Comparison of ENCODE assay signal across 1 cellular context in the genomic region with DNA sequence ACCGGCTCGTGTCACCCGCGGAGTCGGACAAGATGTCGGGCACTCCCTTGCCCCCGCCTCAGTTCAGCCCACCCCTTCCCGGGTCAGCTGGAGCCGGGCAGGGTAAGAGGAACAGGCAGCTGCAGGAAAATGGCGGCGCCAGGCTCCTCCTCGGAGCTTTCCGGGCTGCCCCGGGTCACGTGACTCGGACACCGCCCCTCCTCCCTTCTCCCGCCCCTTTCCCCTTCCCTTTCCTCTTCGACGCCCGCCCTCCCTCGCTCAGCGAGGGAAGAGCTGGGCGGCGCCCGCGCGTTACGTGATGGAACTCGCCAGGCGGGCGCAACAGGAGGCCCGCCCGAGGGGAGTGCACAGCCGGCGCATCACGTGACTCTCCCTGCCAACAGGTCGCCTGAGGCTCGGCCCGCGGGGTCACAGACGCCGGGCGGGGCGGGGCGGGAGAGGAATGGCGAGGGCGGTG.
TF ChIP-seq lines count a peak whose summit lies in the region.

A gene with protein sequence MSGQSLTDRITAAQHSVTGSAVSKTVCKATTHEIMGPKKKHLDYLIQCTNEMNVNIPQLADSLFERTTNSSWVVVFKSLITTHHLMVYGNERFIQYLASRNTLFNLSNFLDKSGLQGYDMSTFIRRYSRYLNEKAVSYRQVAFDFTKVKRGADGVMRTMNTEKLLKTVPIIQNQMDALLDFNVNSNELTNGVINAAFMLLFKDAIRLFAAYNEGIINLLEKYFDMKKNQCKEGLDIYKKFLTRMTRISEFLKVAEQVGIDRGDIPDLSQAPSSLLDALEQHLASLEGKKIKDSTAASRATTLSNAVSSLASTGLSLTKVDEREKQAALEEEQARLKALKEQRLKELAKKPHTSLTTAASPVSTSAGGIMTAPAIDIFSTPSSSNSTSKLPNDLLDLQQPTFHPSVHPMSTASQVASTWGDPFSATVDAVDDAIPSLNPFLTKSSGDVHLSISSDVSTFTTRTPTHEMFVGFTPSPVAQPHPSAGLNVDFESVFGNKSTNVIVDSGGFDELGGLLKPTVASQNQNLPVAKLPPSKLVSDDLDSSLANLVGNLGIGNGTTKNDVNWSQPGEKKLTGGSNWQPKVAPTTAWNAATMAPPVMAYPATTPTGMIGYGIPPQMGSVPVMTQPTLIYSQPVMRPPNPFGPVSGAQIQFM (minus strand): TSS at position 134 of the 457 bp plus-strand sequence. CDS start 304 bp downstream, outside the sequence.

TF ChIP-seq in WTC11, 78 proteins besides CTCF, POLR2A, EP300 and RAD21 (continued from another document and continues in another):
- TF ChIP-seq, protein P1, sequence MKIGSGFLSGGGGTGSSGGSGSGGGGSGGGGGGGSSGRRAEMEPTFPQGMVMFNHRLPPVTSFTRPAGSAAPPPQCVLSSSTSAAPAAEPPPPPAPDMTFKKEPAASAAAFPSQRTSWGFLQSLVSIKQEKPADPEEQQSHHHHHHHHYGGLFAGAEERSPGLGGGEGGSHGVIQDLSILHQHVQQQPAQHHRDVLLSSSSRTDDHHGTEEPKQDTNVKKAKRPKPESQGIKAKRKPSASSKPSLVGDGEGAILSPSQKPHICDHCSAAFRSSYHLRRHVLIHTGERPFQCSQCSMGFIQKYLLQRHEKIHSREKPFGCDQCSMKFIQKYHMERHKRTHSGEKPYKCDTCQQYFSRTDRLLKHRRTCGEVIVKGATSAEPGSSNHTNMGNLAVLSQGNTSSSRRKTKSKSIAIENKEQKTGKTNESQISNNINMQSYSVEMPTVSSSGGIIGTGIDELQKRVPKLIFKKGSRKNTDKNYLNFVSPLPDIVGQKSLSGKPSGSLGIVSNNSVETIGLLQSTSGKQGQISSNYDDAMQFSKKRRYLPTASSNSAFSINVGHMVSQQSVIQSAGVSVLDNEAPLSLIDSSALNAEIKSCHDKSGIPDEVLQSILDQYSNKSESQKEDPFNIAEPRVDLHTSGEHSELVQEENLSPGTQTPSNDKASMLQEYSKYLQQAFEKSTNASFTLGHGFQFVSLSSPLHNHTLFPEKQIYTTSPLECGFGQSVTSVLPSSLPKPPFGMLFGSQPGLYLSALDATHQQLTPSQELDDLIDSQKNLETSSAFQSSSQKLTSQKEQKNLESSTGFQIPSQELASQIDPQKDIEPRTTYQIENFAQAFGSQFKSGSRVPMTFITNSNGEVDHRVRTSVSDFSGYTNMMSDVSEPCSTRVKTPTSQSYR (CRISPR knock-in tag; IDR thresholded peaks at IDR 0.05) = peak; percentile 79; the same call in 1 of the 2 replicates
- TF ChIP-seq ZBTB43 (CRISPR knock-in tag; IDR thresholded peaks at IDR 0.05) (no peak), E2F1 (CRISPR knock-in tag; IDR thresholded peaks at IDR 0.05) (no peak), AFF4 (CRISPR knock-in tag; IDR thresholded peaks at IDR 0.05; ENCODE audit: borderline replicate concordance) (peak; percentile 74; the same call in 1 of the 2 replicates), RELA (CRISPR knock-in tag; IDR thresholded peaks at IDR 0.05; ENCODE audit: borderline replicate concordance) (no peak), NR1H2 (CRISPR knock-in tag; IDR thresholded peaks at IDR 0.05) (no peak), GRHL2 (CRISPR knock-in tag; IDR thresholded peaks at IDR 0.05; ENCODE audit: insufficient replicate concordance, severe bottlenecking) (no peak), JAZF1 (CRISPR knock-in tag; IDR thresholded peaks at IDR 0.05) (no peak), IRF1 (CRISPR knock-in tag; IDR thresholded peaks at IDR 0.05) (no peak), ESRRA (CRISPR knock-in tag; IDR thresholded peaks at IDR 0.05; ENCODE audit: borderline replicate concordance) (no peak), ZNF671 (CRISPR knock-in tag; IDR thresholded peaks at IDR 0.05) (no peak), ZNF416 (CRISPR knock-in tag; IDR thresholded peaks at IDR 0.05) (no peak), SMAD3 (CRISPR knock-in tag; IDR thresholded peaks at IDR 0.05; ENCODE audit: borderline replicate concordance) (no peak), NFYB (CRISPR knock-in tag; conservative IDR thresholded peaks at IDR 0.05; ENCODE audit: low read depth) (no peak), GABPB1 (CRISPR knock-in tag; IDR thresholded peaks at IDR 0.05) (peak; percentile 75), ZNF263 (CRISPR knock-in tag; IDR thresholded peaks at IDR 0.05; ENCODE audit: low read depth) (no peak), ERG (CRISPR knock-in tag; IDR thresholded peaks at IDR 0.05) (no peak), ZNF138 (CRISPR knock-in tag; conservative IDR thresholded peaks at IDR 0.05) (no peak), E2F4 (CRISPR knock-in tag; IDR thresholded peaks at IDR 0.05; ENCODE audit: borderline replicate concordance, low read depth) (no peak)
- TF ChIP-seq, protein P2, sequence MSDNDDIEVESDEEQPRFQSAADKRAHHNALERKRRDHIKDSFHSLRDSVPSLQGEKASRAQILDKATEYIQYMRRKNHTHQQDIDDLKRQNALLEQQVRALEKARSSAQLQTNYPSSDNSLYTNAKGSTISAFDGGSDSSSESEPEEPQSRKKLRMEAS (CRISPR knock-in tag; IDR thresholded peaks at IDR 0.05) = peak; percentile 87
- TF ChIP-seq, protein P3, sequence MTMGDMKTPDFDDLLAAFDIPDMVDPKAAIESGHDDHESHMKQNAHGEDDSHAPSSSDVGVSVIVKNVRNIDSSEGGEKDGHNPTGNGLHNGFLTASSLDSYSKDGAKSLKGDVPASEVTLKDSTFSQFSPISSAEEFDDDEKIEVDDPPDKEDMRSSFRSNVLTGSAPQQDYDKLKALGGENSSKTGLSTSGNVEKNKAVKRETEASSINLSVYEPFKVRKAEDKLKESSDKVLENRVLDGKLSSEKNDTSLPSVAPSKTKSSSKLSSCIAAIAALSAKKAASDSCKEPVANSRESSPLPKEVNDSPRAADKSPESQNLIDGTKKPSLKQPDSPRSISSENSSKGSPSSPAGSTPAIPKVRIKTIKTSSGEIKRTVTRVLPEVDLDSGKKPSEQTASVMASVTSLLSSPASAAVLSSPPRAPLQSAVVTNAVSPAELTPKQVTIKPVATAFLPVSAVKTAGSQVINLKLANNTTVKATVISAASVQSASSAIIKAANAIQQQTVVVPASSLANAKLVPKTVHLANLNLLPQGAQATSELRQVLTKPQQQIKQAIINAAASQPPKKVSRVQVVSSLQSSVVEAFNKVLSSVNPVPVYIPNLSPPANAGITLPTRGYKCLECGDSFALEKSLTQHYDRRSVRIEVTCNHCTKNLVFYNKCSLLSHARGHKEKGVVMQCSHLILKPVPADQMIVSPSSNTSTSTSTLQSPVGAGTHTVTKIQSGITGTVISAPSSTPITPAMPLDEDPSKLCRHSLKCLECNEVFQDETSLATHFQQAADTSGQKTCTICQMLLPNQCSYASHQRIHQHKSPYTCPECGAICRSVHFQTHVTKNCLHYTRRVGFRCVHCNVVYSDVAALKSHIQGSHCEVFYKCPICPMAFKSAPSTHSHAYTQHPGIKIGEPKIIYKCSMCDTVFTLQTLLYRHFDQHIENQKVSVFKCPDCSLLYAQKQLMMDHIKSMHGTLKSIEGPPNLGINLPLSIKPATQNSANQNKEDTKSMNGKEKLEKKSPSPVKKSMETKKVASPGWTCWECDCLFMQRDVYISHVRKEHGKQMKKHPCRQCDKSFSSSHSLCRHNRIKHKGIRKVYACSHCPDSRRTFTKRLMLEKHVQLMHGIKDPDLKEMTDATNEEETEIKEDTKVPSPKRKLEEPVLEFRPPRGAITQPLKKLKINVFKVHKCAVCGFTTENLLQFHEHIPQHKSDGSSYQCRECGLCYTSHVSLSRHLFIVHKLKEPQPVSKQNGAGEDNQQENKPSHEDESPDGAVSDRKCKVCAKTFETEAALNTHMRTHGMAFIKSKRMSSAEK (CRISPR knock-in tag; IDR thresholded peaks at IDR 0.05; ENCODE audit: borderline replicate concordance) = no peak
- TF ChIP-seq, protein P4, sequence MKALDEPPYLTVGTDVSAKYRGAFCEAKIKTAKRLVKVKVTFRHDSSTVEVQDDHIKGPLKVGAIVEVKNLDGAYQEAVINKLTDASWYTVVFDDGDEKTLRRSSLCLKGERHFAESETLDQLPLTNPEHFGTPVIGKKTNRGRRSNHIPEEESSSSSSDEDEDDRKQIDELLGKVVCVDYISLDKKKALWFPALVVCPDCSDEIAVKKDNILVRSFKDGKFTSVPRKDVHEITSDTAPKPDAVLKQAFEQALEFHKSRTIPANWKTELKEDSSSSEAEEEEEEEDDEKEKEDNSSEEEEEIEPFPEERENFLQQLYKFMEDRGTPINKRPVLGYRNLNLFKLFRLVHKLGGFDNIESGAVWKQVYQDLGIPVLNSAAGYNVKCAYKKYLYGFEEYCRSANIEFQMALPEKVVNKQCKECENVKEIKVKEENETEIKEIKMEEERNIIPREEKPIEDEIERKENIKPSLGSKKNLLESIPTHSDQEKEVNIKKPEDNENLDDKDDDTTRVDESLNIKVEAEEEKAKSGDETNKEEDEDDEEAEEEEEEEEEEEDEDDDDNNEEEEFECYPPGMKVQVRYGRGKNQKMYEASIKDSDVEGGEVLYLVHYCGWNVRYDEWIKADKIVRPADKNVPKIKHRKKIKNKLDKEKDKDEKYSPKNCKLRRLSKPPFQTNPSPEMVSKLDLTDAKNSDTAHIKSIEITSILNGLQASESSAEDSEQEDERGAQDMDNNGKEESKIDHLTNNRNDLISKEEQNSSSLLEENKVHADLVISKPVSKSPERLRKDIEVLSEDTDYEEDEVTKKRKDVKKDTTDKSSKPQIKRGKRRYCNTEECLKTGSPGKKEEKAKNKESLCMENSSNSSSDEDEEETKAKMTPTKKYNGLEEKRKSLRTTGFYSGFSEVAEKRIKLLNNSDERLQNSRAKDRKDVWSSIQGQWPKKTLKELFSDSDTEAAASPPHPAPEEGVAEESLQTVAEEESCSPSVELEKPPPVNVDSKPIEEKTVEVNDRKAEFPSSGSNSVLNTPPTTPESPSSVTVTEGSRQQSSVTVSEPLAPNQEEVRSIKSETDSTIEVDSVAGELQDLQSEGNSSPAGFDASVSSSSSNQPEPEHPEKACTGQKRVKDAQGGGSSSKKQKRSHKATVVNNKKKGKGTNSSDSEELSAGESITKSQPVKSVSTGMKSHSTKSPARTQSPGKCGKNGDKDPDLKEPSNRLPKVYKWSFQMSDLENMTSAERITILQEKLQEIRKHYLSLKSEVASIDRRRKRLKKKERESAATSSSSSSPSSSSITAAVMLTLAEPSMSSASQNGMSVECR (CRISPR knock-in tag; IDR thresholded peaks at IDR 0.05; ENCODE audit: borderline replicate concordance) = peak; percentile 36; the same call in 1 of the 2 replicates
